2 cellular contexts compared by ENCODE assay signal in the genomic region with DNA sequence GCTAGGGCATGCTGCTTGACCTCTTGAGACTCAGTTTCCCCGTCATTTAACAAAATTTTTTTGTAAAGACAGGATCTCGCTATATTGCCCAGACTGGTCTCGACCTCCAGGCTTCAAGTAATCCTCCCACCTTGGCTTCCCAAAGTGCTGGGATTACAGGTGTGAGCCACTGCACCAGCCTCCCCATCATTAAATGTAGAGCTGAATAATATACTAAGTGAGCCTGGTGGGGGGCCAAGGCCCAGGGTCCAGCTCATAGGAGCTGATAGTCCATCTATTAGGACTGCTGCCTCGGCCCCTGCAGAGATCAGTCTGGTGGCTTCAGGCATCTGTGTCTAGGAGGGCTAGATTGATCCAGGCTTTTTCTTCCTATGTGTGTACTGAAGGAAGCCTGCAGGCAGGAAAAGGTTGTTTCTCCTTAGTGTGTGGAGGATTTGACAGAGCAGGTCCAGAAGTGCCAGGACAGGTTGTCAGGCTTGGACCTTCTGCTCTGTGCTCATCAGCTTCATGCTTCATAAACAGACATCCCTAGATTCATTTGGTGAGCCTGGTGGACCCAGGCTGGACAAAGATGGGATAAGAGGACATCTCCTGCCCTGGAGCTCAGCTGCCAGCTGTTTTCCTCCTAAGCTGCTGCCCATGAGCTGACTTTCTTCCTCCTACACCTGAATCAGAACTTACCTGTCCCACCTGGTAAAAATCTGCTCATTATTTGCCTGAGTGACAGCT.
TF ChIP-seq lines count a peak whose summit lies in the region.

No MANE protein-coding gene starts in this region.

TF ChIP-seq in A549, 52 proteins besides CTCF, POLR2A, EP300 and RAD21:
- no peak for TF ChIP-seq HDAC2 (IDR thresholded peaks at IDR 0.05)
- TF ChIP-seq JUN (IDR thresholded peaks at IDR 0.05): no peak
- TF ChIP-seq FOSB (CRISPR knock-in tag; IDR thresholded peaks at IDR 0.05): no peak
- TF ChIP-seq KDM5A (IDR thresholded peaks at IDR 0.05): no peak
- no peak for TF ChIP-seq ZNF302 (CRISPR knock-in tag; IDR thresholded peaks at IDR 0.05)
- TF ChIP-seq, protein P1, sequence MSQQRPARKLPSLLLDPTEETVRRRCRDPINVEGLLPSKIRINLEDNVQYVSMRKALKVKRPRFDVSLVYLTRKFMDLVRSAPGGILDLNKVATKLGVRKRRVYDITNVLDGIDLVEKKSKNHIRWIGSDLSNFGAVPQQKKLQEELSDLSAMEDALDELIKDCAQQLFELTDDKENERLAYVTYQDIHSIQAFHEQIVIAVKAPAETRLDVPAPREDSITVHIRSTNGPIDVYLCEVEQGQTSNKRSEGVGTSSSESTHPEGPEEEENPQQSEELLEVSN (IDR thresholded peaks at IDR 0.05; ENCODE audit: borderline replicate concordance, low read depth): no peak
- TF ChIP-seq TP53 (CRISPR knock-in tag; IDR thresholded peaks at IDR 0.05): no peak
- TF ChIP-seq MYC (IDR thresholded peaks at IDR 0.05; ENCODE audit: borderline replicate concordance, low read length): no peak
- no peak for TF ChIP-seq RNF2 (IDR thresholded peaks at IDR 0.05; ENCODE audit: borderline replicate concordance, low read depth)
- TF ChIP-seq FOXS1 (CRISPR knock-in tag; IDR thresholded peaks at IDR 0.05): no peak
- TF ChIP-seq SMC3 (IDR thresholded peaks at IDR 0.05): no peak
- TF ChIP-seq JUNB (IDR thresholded peaks at IDR 0.05): no peak
- no peak for TF ChIP-seq ESRRA (IDR thresholded peaks at IDR 0.05; ENCODE audit: borderline replicate concordance, low read length)
- TF ChIP-seq NPAS2 (CRISPR knock-in tag; IDR thresholded peaks at IDR 0.05; ENCODE audit: borderline replicate concordance): no peak
- TF ChIP-seq FOSL2 (IDR thresholded peaks at IDR 0.05): no peak
- no peak for TF ChIP-seq FOSL2 (CRISPR knock-in tag; IDR thresholded peaks at IDR 0.05)

TF ChIP-seq in IMR-90, 13 proteins besides CTCF, POLR2A, EP300 and RAD21:
- TF ChIP-seq, protein P2, sequence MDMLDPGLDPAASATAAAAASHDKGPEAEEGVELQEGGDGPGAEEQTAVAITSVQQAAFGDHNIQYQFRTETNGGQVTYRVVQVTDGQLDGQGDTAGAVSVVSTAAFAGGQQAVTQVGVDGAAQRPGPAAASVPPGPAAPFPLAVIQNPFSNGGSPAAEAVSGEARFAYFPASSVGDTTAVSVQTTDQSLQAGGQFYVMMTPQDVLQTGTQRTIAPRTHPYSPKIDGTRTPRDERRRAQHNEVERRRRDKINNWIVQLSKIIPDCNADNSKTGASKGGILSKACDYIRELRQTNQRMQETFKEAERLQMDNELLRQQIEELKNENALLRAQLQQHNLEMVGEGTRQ (IDR thresholded peaks at IDR 0.05; ENCODE audit: low read depth, low read length): no peak
- TF ChIP-seq FOS (IDR thresholded peaks at IDR 0.05; ENCODE audit: low read depth, low read length): no peak
- no peak for TF ChIP-seq CHD1 (IDR thresholded peaks at IDR 0.05; ENCODE audit: low read depth, low read length)
- no peak for TF ChIP-seq RFX5 (IDR thresholded peaks at IDR 0.05; ENCODE audit: low read depth, low read length)
- TF ChIP-seq SMC3 (IDR thresholded peaks at IDR 0.05; ENCODE audit: low read depth, low read length): no peak
- TF ChIP-seq MAZ (IDR thresholded peaks at IDR 0.05; ENCODE audit: borderline replicate concordance, low read depth, low read length): no peak
- no peak for TF ChIP-seq MAFK (IDR thresholded peaks at IDR 0.05; ENCODE audit: low read depth, low read length)
- no peak for TF ChIP-seq RCOR1 (IDR thresholded peaks at IDR 0.05; ENCODE audit: insufficient replicate concordance, low read length)
- TF ChIP-seq NFE2L2 (IDR thresholded peaks at IDR 0.05; ENCODE audit: low read depth, low read length): no peak
- no peak for TF ChIP-seq MXI1 (IDR thresholded peaks at IDR 0.05; ENCODE audit: borderline replicate concordance, low read depth, low read length)
- TF ChIP-seq BHLHE40 (IDR thresholded peaks at IDR 0.05; ENCODE audit: low read depth, low read length): no peak
- no peak for TF ChIP-seq CEBPB (IDR thresholded peaks at IDR 0.05; ENCODE audit: low read depth, low read length)
- TF ChIP-seq, protein P3, sequence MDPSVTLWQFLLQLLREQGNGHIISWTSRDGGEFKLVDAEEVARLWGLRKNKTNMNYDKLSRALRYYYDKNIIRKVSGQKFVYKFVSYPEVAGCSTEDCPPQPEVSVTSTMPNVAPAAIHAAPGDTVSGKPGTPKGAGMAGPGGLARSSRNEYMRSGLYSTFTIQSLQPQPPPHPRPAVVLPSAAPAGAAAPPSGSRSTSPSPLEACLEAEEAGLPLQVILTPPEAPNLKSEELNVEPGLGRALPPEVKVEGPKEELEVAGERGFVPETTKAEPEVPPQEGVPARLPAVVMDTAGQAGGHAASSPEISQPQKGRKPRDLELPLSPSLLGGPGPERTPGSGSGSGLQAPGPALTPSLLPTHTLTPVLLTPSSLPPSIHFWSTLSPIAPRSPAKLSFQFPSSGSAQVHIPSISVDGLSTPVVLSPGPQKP (IDR thresholded peaks at IDR 0.05; ENCODE audit: borderline replicate concordance, low read depth, low read length): no peak
TF ChIP-seq in IMR-90: peak in this region for 0.
